In the genomic region with DNA sequence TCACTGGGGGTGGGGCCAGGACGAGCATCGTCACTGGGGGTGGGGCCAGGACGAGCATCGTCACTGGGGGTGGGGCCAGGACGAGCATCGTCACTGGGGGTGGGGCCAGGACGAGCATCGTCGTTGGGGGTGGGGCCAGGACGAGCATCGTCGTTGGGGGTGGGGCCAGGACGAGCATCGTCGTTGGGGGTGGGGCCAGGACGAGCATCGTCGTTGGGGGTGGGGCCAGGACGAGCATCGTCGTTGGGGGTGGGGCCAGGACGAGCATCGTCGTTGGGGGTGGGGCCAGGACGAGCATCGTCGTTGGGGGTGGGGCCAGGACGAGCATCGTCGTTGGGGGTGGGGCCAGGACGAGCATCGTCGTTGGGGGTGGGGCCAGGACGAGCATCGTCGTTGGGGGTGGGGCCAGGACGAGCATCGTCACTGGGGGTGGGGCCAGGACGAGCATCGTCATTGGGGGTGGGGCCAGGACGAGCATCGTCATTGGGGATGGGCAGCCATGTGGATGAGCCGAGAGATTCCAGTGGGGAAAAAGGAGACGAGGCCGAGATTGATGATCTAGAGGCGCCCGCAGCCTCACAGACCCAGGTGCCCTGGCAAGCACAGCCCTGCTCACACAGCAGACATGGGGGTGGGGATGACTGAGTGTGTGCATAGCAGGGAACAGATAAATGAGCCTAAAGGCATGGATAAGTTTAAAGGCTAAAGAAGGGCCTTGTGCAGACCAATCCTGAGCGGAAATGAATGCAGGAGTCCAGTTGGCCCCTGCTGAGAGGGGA, we compare ENCODE assay signal across 8 cellular contexts. TPM values are rescaled to one million over a fixed set of nuclear protein-coding genes. Genes with fewer than 3 reads are reported as not detected.
DNase-seq lines count a peak whose midpoint lies in the region; ATAC-seq and TF ChIP-seq lines count a peak whose summit lies in the region.
"Not testable (repeated sequence)": the region's sequence is repeated elsewhere in the genome, so short reads cannot be mapped to it uniquely, and the experiment has no call there.

No MANE protein-coding gene starts in this region.

- not testable (repeated sequence) for TF ChIP-seq CTCF in HFFc6 (IDR thresholded peaks at IDR 0.05); fibroblast of pulmonary artery (IDR thresholded peaks at IDR 0.05; ENCODE audit: low read length, missing control alignments)

- DNase-seq in COLO829 (ENCODE audit: low spot score) (peak; percentile 70), HFFc6 (peak; percentile 79), NCI-H526 treated with DMSO at 0.1 percent for 48 hours (lab: John Stamatoyannopoulos, UW) (peak; percentile 19), amniotic stem cell (lab: John Stamatoyannopoulos, UW) (peak; percentile 33), fibroblast of pulmonary artery (ENCODE audit: low read depth) (peak; percentile 64)
- peak; percentile 14 to 35 (median 24) for DNase-seq in activated CD4-positive, CD25-positive, alpha-beta regulatory T cell (lab: John Stamatoyannopoulos, UW)
- DNase-seq in naive thymus-derived CD8-positive, alpha-beta T cell, result peak in 9 of 10 donors; percentile 35 to 79 (median 66)
- DNase-seq in stimulated activated naive CD8-positive, alpha-beta T cell treated with anti-CD3 and anti-CD28 coated beads, Interleukin-15, Interleukin-2, amounts not matched to agents 100 U/mL and 50 U/mL, for 24 hours, result peak; percentile 45

- peak overlapping the region; percentile 82 for H3K4me3 Mint-ChIP-seq in HFFc6
- peak overlapping the region; percentile 56 to 89 (median 72) for H3K4me3 Mint-ChIP-seq in naive thymus-derived CD8-positive, alpha-beta T cell

- peaks cover 41% of the 10 kb centered on the region for H3K4me1 Mint-ChIP-seq in HFFc6 (ENCODE audit: low read depth)
- H3K4me1 Mint-ChIP-seq in naive thymus-derived CD8-positive, alpha-beta T cell, result peaks cover 17 to 49% (median 26%) of the 10 kb centered on the region in 4 donors

- ATAC-seq in naive thymus-derived CD8-positive, alpha-beta T cell, result peak; percentile 37 to 42
- not testable (repeated sequence) for ATAC-seq in stimulated activated naive CD8-positive, alpha-beta T cell treated with anti-CD3 and anti-CD28 coated beads, Interleukin-15, Interleukin-2, amounts not matched to agents 100 U/mL and 50 U/mL, for 24 hours

- H3K27ac Mint-ChIP-seq in HFFc6, result peak overlapping the region; percentile 99
- peak overlapping the region in 9 of 10 donors; percentile 48 to 99 (median 98) for H3K27ac Mint-ChIP-seq in naive thymus-derived CD8-positive, alpha-beta T cell

- not testable (repeated sequence) for H3K9me3 Mint-ChIP-seq in HFFc6; naive thymus-derived CD8-positive, alpha-beta T cell

- peak overlapping the region; percentile 19 for H3K4me3 ChIP-seq in fibroblast of pulmonary artery (replicated peaks; ENCODE audit: low read depth, low read length)

- H3K36me3 Mint-ChIP-seq in HFFc6 (ENCODE audit: low read depth); naive thymus-derived CD8-positive, alpha-beta T cell: not testable (repeated sequence)

- not testable (repeated sequence) for H3K27me3 Mint-ChIP-seq in HFFc6 (ENCODE audit: insufficient read depth)
- H3K27me3 Mint-ChIP-seq in naive thymus-derived CD8-positive, alpha-beta T cell, result peaks cover 0 to 33% (median 0%) of the 10 kb centered on the region in 5 donors

- POLR2A ChIA-PET in naive thymus-derived CD8-positive, alpha-beta T cell (lab: Charles Lee), result interaction anchor here (0.5 to 1.4 kb wide), 8 partner anchors 12 to 100 kb away, joined by 3 to 10 read pairs (median 6); partner anchors contain the start of gene TRIM52

RNA-seq across cellular contexts. Expression of gene OR2V2, which starts 13.6 kb away (rescaled TPM):
- total RNA-seq in HFFc6 (2021; fragmentation: NEBNext Ultra II Directional; extraction: Animal tissue kit (Norgen Biotek cat#: 25700)), result not detected
- total RNA-seq in naive thymus-derived CD8-positive, alpha-beta T cell, result not detected
- polyA plus RNA-seq in naive thymus-derived CD8-positive, alpha-beta T cell, result not detected

RNA-seq across cellular contexts. Expression of gene OR2V1, which starts 30.0 kb away (rescaled TPM):
- not detected for total RNA-seq in HFFc6 (2021; fragmentation: NEBNext Ultra II Directional; extraction: Animal tissue kit (Norgen Biotek cat#: 25700))
- not detected for total RNA-seq in naive thymus-derived CD8-positive, alpha-beta T cell
- polyA plus RNA-seq in naive thymus-derived CD8-positive, alpha-beta T cell, result not detected

RNA-seq across cellular contexts. Expression of gene TRIM7, which starts 44.1 kb away (rescaled TPM):
- 1 to 10 TPM; 2.8 to 7.5 (median 5.3) TPM for total RNA-seq in HFFc6 (2021; fragmentation: NEBNext Ultra II Directional; extraction: Animal tissue kit (Norgen Biotek cat#: 25700))
- total RNA-seq in naive thymus-derived CD8-positive, alpha-beta T cell, result 1 to 10 TPM; 3.7 to 4.2 TPM
- polyA plus RNA-seq in naive thymus-derived CD8-positive, alpha-beta T cell, result under 1 TPM in 1 of 3 donors, not detected in 2; 0.40 TPM

Comparison
In these comparisons a context has a peak if more than half of its experiments do, and no peak if none do; other contexts are left out.
1. DNase-seq: peak in every context shown above with its lines; median percentile 79 in HFFc6; 70 in COLO829; 66 in naive thymus-derived CD8-positive, alpha-beta T cell; 64 in fibroblast of pulmonary artery; 45 in stimulated activated naive CD8-positive, alpha-beta T cell treated with anti-CD3 and anti-CD28 coated beads, Interleukin-15, Interleukin-2, amounts not matched to agents 100 U/mL and 50 U/mL, for 24 hours; 33 in amniotic stem cell; 24 in activated CD4-positive, CD25-positive, alpha-beta regulatory T cell; 19 in NCI-H526 treated with DMSO at 0.1 percent for 48 hours.